8 cellular contexts compared by ENCODE assay signal in the genomic region with DNA sequence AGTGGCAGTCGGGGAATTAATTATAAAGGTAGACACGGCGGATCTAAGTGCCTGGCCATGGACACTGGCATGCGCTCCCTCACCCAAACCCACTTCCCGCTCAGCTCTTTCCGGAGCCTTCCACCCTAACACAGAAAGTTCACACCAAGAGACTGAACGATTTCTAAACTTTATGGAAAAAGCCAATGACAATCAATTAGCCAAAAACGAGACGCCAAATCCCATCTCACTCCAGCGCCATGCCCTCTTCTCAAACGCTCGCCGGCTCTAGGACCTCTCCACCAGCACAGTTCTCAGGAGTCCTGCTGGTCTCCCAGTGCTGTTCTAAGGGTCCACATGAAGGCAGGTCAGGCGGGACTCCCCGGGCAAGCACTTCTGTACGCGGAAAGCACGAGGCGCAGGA. TPM values are rescaled to one million over a fixed set of nuclear protein-coding genes. Genes with fewer than 3 reads are reported as not detected.
A peak's percentile ranks its signal among the peaks of the same experiment; 100 is the strongest.
DNase-seq lines count a peak whose midpoint lies in the region; ATAC-seq and TF ChIP-seq lines count a peak whose summit lies in the region.

No MANE protein-coding gene starts in this region.

- H3K36me3 ChIP-seq in NT2/D1 (ENCODE audit: insufficient read depth, insufficient read length, low read length), result peaks cover 6% of the 10 kb centered on the region
- peaks cover 0 to 8% of the 10 kb centered on the region in 2 donors for H3K36me3 ChIP-seq in neuronal stem cell (replicated peaks in 1 of 2; ENCODE audit: control insufficient read depth in 2 of 2, insufficient read depth in 2 of 2, low read length in 2 of 2)

- no peak overlapping the region for H3K23ac ChIP-seq in neuronal stem cell (ENCODE audit: low read depth, low read length, poor library complexity)

- DNase-seq in activated T-cell treated with anti-CD3 and anti-CD28 coated beads, Interleukin-2, amount 50 U/mL, for 4 hours, result no peak
- DNase-seq in activated T-cell treated with anti-CD3 and anti-CD28 coated beads, Interleukin-2, amount 50 U/mL, for 1 hour, result no peak
- DNase-seq in NT2/D1 (ENCODE audit: low read depth, low spot score) (no peak), endothelial cell (ENCODE audit: low spot score) (no peak), neuronal stem cell (ENCODE audit: low spot score) (no peak), SHP77 (lab: John Stamatoyannopoulos, UW) (no peak), NCI-H1436 treated with DMSO at 0.1 percent for 48 hours (lab: John Stamatoyannopoulos, UW) (no peak)

- H3K18ac ChIP-seq in neuronal stem cell (ENCODE audit: low read length), result no peak overlapping the region

- no peak overlapping the region for H4K91ac ChIP-seq in neuronal stem cell (ENCODE audit: low read depth, low read length, poor library complexity)

- H3K4ac ChIP-seq in neuronal stem cell (ENCODE audit: low read length), result no peak overlapping the region

- H3K27ac Mint-ChIP-seq in endothelial cell (ENCODE audit: unreplicated experiment), result peak overlapping the region; percentile 95

- WGBS in neuronal stem cell (ENCODE audit: extremely low coverage in 2 of 2, insufficient read length in 2 of 2, insufficient replicate concordance in 1 of 2), 2 donors, result no CpG with 5 or more reads among the region's 19 CpGs

- H3K9me3 Mint-ChIP-seq in activated T-cell treated with anti-CD3 and anti-CD28 coated beads, Interleukin-2, amount 50 U/mL, for 4 hours, result no peaks in the 10 kb centered on the region
- no peaks in the 10 kb centered on the region for H3K9me3 Mint-ChIP-seq in endothelial cell (ENCODE audit: unreplicated experiment)

- peaks cover 5% of the 10 kb centered on the region for H3K4me1 ChIP-seq in NT2/D1 (ENCODE audit: insufficient read depth, insufficient read length)
- peaks cover 8 to 12% of the 10 kb centered on the region in 2 donors for H3K4me1 ChIP-seq in neuronal stem cell (ENCODE audit: control insufficient read depth in 2 of 2, insufficient read depth in 1 of 2, low read depth in 1 of 2, low read length in 2 of 2)

- peak overlapping the region; percentile 100 for H3K4me2 ChIP-seq in neuronal stem cell (ENCODE audit: insufficient read depth, low read length, poor library complexity, severe bottlenecking)

- H3K9ac ChIP-seq in NT2/D1 (ENCODE audit: insufficient read length, low read depth) (peak overlapping the region; percentile 97), neuronal stem cell (ENCODE audit: low read depth, low read length, poor library complexity) (peak overlapping the region; percentile 98)

- no peak overlapping the region for H2AK5ac ChIP-seq in neuronal stem cell (ENCODE audit: low read depth, low read length)

- TF ChIP-seq CTCF in endothelial cell (IDR thresholded peaks at IDR 0.05; ENCODE audit: unreplicated experiment), result no peak

- H3K4me1 Mint-ChIP-seq in activated T-cell treated with anti-CD3 and anti-CD28 coated beads, Interleukin-2, amount 50 U/mL, for 4 hours (ENCODE audit: low read depth), result peaks cover 23% of the 10 kb centered on the region
- peaks cover 14% of the 10 kb centered on the region for H3K4me1 Mint-ChIP-seq in endothelial cell (ENCODE audit: unreplicated experiment)

- H3K4me3 Mint-ChIP-seq in activated T-cell treated with anti-CD3 and anti-CD28 coated beads, Interleukin-2, amount 50 U/mL, for 4 hours, result peak overlapping the region; percentile 93
- peak overlapping the region; percentile 98 for H3K4me3 Mint-ChIP-seq in endothelial cell (ENCODE audit: unreplicated experiment)

- H4K8ac ChIP-seq in neuronal stem cell (ENCODE audit: low read depth, low read length), result no peak overlapping the region

- no peaks in the 10 kb centered on the region for H3K27me3 ChIP-seq in NT2/D1 (ENCODE audit: insufficient read depth, insufficient read length)
- no peaks in the 10 kb centered on the region for H3K27me3 ChIP-seq in neuronal stem cell (ENCODE audit: control insufficient read depth in 3 of 3, insufficient read depth in 3 of 3, low read depth in 1 of 3, low read length in 3 of 3)

- no peak overlapping the region for H2BK120ac ChIP-seq in neuronal stem cell (ENCODE audit: low read depth, low read length)

- H3K4me3 ChIP-seq in NT2/D1 (ENCODE audit: insufficient read length, low read depth) (peak overlapping the region; percentile 93), neuronal stem cell (ENCODE audit: low read length in 2 of 2) (peak overlapping the region; percentile 83 to 93)

- peak; percentile 2 to 5 for ATAC-seq in activated T-cell treated with anti-CD3 and anti-CD28 coated beads, Interleukin-2, amount 50 U/mL, for 4 hours
- ATAC-seq in HG03469 (IDR thresholded peaks at IDR 0.05; ENCODE audit: unreplicated experiment), result no peak

- H2BK15ac ChIP-seq in neuronal stem cell (ENCODE audit: low read length), result no peak overlapping the region

- H2BK5ac ChIP-seq in neuronal stem cell (ENCODE audit: low read length), result no peak overlapping the region

- no peak overlapping the region for H3K14ac ChIP-seq in neuronal stem cell (ENCODE audit: low read length)

- H3K36me3 Mint-ChIP-seq in activated T-cell treated with anti-CD3 and anti-CD28 coated beads, Interleukin-2, amount 50 U/mL, for 4 hours (ENCODE audit: insufficient read depth), result peaks cover 11% of the 10 kb centered on the region
- peaks cover 8% of the 10 kb centered on the region for H3K36me3 Mint-ChIP-seq in endothelial cell (ENCODE audit: low read depth, unreplicated experiment)

- H3K27me3 Mint-ChIP-seq in activated T-cell treated with anti-CD3 and anti-CD28 coated beads, Interleukin-2, amount 50 U/mL, for 4 hours (ENCODE audit: low read depth), result no peaks in the 10 kb centered on the region
- H3K27me3 Mint-ChIP-seq in endothelial cell (ENCODE audit: unreplicated experiment), result peaks cover 7% of the 10 kb centered on the region

- H2BK12ac ChIP-seq in neuronal stem cell (ENCODE audit: low read length), result no peak overlapping the region

- no peak overlapping the region for H3K27ac ChIP-seq in neuronal stem cell (replicated peaks; ENCODE audit: low read length)

- no peaks in the 10 kb centered on the region for H3K9me3 ChIP-seq in NT2/D1 (ENCODE audit: insufficient read depth, low read length)
- no peaks in the 10 kb centered on the region for H3K9me3 ChIP-seq in neuronal stem cell (replicated peaks in 1 of 2; ENCODE audit: control insufficient read depth in 2 of 2, insufficient read depth in 1 of 2, low read depth in 1 of 2, low read length in 2 of 2)

- peaks cover 6% of the 10 kb centered on the region for H3K79me1 ChIP-seq in neuronal stem cell (ENCODE audit: low read depth, low read length)

- H2AFZ ChIP-seq in neuronal stem cell (ENCODE audit: low read length), result peak overlapping the region; percentile 84

RNA-seq across cellular contexts. Expression of a gene that starts 0.6 kb away (rescaled TPM):
- total RNA-seq in activated T-cell treated with anti-CD3 and anti-CD28 coated beads, Interleukin-2, amount 50 U/mL, for 4 hours, result 100 to 1,000 TPM; 276 to 301 (median 280) TPM
- total RNA-seq in endothelial cell (ENCODE audit: unreplicated experiment), result 113 TPM
- polyA plus RNA-seq in neuronal stem cell (2013, experiment 1 of 2), result 246 TPM
- polyA plus RNA-seq in neuronal stem cell (2013, experiment 2 of 2), result 242 TPM

RNA-seq across cellular contexts. Expression of a gene that starts 55.6 kb away (rescaled TPM):
- 10 to 100 TPM; 29.9 to 31.8 (median 30.9) TPM for total RNA-seq in activated T-cell treated with anti-CD3 and anti-CD28 coated beads, Interleukin-2, amount 50 U/mL, for 4 hours
- not detected for total RNA-seq in endothelial cell (ENCODE audit: unreplicated experiment)
- polyA plus RNA-seq in neuronal stem cell (2013, experiment 1 of 2), result 0.08 TPM
- polyA plus RNA-seq in neuronal stem cell (2013, experiment 2 of 2), result 0.08 TPM

Comparison
In these comparisons a context has a peak if more than half of its experiments do, and no peak if none do; other contexts are left out.
1. RNA of a gene that starts 55.6 kb away (total RNA-seq): 29.9 to 31.8 TPM in activated T-cell treated with anti-CD3 and anti-CD28 coated beads, Interleukin-2, amount 50 U/mL, for 4 hours; not detected in endothelial cell (single experiment); every median in the first group is over 10 times any median in the second.